1 cellular context compared by ENCODE assay signal in the genomic region with DNA sequence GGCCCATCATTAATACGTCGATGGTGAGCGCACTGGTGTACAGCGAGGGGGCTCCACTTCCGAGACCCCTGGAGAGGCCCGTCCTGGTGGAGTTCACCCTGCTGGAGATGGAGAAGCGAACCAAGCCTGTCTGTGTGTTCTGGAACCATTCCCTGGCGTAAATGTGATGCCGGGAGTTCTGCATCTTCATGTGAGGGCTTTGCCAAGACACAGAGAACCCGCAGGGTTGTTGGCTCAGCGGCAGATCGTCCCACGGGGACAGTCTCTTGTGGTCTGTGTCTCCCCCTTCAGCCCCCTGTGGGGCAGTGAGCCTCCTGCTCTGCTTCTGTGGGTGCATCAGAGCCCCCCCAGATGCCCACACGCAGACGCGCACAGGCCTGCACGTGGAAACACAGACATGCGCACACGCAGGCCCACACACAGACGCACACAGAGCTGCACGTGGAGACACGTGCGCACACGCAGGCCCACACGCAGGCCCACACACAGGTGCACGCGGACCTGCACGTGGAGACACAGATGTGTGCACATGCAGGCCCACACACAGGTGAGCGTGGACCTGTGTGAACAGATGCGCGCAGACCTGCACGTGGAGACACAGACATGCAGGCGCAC.
TF ChIP-seq lines count a peak whose summit lies in the region.

No MANE protein-coding gene starts in this region.

TF ChIP-seq in K562, 482 proteins besides CTCF, POLR2A, EP300 and RAD21 (continues in another document):
- TF ChIP-seq NRF1 (conservative IDR thresholded peaks at IDR 0.05 in 1 of 2, IDR thresholded peaks at IDR 0.05 in 1 of 2) (0 out of 4 replicates have a peak, but pooled peaks of 1 of the 2 experiments have one; percentile 15), SMARCC2 (IDR thresholded peaks at IDR 0.05; ENCODE audit: low read depth) (no peak), TAF7 (tag; IDR thresholded peaks at IDR 0.05) (no peak), EZH2 (IDR thresholded peaks at IDR 0.05; ENCODE audit: borderline replicate concordance, low read depth, low read length) (no peak), YY1 (IDR thresholded peaks at IDR 0.05; ENCODE audit: borderline replicate concordance in 1 of 3, control insufficient read depth in 1 of 3, extremely low read depth in 1 of 3, insufficient read depth in 3 of 3, insufficient read length in 1 of 3, insufficient replicate concordance in 2 of 3, low read depth in 1 of 3, low read length in 2 of 3) (no peak), ZNF263 (CRISPR knock-in tag; IDR thresholded peaks at IDR 0.05; ENCODE audit: borderline replicate concordance) (no peak), ILK (tag; IDR thresholded peaks at IDR 0.05; ENCODE audit: borderline replicate concordance, low read depth) (no peak), MNT (conservative IDR thresholded peaks at IDR 0.05) (no peak), ZNF785 (CRISPR knock-in tag; IDR thresholded peaks at IDR 0.05) (no peak), MBD1 (CRISPR knock-in tag; IDR thresholded peaks at IDR 0.05) (no peak), CLOCK (CRISPR knock-in tag; IDR thresholded peaks at IDR 0.05; ENCODE audit: borderline replicate concordance) (no peak), ZNF124 (CRISPR knock-in tag; IDR thresholded peaks at IDR 0.05) (no peak), SP2 (IDR thresholded peaks at IDR 0.05; ENCODE audit: extremely low read depth, low read depth, low read length, poor library complexity, severe bottlenecking) (no peak), MAFF (IDR thresholded peaks at IDR 0.05; ENCODE audit: low read length) (no peak), ZNF444 (CRISPR knock-in tag; IDR thresholded peaks at IDR 0.05) (no peak), PHB2 (IDR thresholded peaks at IDR 0.05; ENCODE audit: low read depth) (no peak), ZNF354B (CRISPR knock-in tag; IDR thresholded peaks at IDR 0.05) (no peak), ATF2 (CRISPR knock-in tag; IDR thresholded peaks at IDR 0.05) (no peak; the same call in 1 of the 2 replicates), ADNP (tag; IDR thresholded peaks at IDR 0.05) (no peak), SIN3B (IDR thresholded peaks at IDR 0.05; ENCODE audit: low read depth) (no peak), ZNF212 (CRISPR knock-in tag; IDR thresholded peaks at IDR 0.05) (no peak), PHF21A (IDR thresholded peaks at IDR 0.05; ENCODE audit: borderline replicate concordance, low read depth) (no peak), CBX5 (IDR thresholded peaks at IDR 0.05; ENCODE audit: borderline replicate concordance, low read depth) (no peak), CTCFL (IDR thresholded peaks at IDR 0.05; ENCODE audit: borderline replicate concordance, insufficient read depth, low read depth, low read length, poor library complexity, severe bottlenecking) (no peak), PCBP2 (IDR thresholded peaks at IDR 0.05; ENCODE audit: low read depth, low read length, poor library complexity, severe bottlenecking) (no peak), ZNF282 (CRISPR knock-in tag; IDR thresholded peaks at IDR 0.05) (peak; percentile 74; the same call in 1 of the 2 replicates), EHMT2 (IDR thresholded peaks at IDR 0.05) (no peak), BHLHE40 (IDR thresholded peaks at IDR 0.05; ENCODE audit: low read length) (peak; percentile 40; the same call in 1 of the 2 replicates)
- TF ChIP-seq, protein P1, sequence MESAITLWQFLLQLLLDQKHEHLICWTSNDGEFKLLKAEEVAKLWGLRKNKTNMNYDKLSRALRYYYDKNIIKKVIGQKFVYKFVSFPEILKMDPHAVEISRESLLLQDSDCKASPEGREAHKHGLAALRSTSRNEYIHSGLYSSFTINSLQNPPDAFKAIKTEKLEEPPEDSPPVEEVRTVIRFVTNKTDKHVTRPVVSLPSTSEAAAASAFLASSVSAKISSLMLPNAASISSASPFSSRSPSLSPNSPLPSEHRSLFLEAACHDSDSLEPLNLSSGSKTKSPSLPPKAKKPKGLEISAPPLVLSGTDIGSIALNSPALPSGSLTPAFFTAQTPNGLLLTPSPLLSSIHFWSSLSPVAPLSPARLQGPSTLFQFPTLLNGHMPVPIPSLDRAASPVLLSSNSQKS (CRISPR knock-in tag; IDR thresholded peaks at IDR 0.05): no peak
- TF ChIP-seq, protein P2, sequence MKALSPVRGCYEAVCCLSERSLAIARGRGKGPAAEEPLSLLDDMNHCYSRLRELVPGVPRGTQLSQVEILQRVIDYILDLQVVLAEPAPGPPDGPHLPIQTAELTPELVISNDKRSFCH (CRISPR knock-in tag; IDR thresholded peaks at IDR 0.05): no peak
- TF ChIP-seq, protein P2 (tag; IDR thresholded peaks at IDR 0.05): no peak
- TF ChIP-seq, protein P3, sequence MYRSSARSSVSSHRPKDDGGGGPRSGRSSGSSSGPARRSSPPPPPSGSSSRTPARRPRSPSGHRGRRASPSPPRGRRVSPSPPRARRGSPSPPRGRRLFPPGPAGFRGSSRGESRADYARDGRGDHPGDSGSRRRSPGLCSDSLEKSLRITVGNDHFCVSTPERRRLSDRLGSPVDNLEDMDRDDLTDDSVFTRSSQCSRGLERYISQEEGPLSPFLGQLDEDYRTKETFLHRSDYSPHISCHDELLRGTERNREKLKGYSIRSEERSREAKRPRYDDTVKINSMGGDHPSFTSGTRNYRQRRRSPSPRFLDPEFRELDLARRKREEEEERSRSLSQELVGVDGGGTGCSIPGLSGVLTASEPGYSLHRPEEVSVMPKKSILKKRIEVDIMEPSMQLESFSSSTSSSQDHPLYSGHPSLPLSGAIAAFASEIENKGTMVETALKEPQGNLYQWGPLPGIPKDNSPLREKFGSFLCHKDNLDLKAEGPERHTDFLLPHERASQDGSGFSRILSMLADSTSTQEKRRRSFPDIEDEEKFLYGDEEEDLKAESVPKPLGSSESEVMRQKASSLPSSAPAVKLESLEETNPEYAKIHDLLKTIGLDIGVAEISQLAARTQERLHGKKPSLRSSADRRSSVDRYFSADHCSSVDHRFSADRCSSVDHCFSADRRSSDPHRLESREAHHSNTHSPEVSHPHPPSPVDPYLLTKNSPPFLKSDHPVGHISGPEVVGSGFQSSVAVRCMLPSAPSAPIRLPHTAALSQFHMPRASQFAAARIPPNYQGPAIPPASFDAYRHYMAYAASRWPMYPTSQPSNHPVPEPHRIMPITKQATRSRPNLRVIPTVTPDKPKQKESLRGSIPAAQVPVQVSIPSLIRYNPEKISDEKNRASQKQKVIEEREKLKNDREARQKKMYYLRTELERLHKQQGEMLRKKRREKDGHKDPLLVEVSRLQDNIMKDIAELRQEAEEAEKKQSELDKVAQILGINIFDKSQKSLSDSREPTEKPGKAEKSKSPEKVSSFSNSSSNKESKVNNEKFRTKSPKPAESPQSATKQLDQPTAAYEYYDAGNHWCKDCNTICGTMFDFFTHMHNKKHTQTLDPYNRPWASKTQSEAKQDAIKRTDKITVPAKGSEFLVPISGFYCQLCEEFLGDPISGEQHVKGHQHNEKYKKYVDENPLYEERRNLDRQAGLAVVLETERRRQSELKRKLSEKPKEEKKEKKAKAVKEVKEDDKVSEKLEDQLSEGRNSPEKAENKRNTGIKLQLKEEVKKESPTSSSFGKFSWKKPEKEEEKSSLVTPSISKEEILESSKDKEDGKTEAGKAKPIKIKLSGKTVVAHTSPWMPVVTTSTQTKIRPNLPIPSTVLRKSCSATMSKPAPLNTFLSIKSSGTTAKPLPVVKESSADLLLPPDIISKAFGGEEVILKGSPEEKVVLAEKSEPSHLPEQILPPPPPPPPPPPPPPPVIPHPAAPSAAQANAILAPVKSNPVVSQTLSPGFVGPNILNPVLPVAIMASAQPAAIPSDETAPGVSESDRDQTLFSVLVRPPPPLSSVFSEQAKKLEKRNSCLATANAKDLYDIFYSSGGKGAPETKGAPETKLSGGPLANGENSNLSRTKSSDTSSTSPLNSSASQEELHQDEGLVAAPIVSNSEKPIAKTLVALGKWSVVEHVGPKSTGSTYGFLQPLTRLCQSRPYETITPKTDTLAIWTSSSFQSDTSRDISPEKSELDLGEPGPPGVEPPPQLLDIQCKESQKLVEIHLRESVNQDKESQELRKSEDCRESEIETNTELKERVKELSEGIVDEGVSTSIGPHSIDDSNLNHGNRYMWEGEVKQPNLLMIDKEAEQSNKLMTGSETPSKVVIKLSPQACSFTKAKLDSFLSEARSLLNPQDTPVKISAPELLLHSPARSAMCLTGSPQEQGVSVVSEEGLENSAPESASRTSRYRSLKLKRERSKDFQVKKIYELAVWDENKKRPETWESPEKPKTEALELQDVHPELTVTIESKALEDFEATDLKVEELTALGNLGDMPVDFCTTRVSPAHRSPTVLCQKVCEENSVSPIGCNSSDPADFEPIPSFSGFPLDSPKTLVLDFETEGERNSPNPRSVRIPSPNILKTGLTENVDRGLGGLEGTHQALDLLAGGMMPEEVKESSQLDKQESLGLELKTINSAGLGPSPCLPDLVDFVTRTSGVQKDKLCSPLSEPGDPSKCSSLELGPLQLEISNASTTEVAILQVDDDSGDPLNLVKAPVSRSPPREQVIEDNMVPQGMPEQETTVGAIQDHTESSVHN (IDR thresholded peaks at IDR 0.05; ENCODE audit: borderline replicate concordance in 1 of 2, low read depth in 1 of 2): no peak
